In the genomic region with DNA sequence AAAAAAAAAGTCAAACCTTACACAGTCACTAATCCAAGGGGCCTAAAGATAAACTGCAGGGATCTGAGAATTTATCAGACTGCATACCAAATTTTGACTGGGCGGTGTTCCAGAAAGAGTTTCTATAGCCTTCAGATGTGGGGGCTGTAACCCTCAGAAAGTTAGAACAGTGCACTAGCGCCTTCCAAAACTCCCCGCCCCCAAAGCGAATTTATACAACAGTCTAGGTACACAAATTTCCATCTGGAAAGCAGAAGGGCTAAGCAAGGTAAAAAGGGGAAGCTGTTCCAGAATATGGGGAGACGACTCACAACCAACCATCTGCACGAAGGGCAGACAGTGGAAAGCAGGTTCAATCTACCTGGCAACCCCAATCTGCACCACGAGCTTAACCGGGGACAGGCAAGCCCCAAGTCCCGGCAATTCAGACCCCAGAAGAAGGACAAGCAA, we compare ENCODE assay signal across 9 cellular contexts. TPM values are rescaled to one million over a fixed set of nuclear protein-coding genes. Genes with fewer than 3 reads are reported as not detected.
A peak's percentile ranks its signal among the peaks of the same experiment; 100 is the strongest.
DNase-seq lines count a peak whose midpoint lies in the region; ATAC-seq and TF ChIP-seq lines count a peak whose summit lies in the region.
"Had no signal": no experiment of that assay in that cellular context is flagged by ENCODE, and none has a peak within 500 bp of the region (broad histone marks: within the 10 kb centered on the region; RNA-seq: fewer than 3 reads in every experiment).

No MANE protein-coding gene starts in this region.

- H3K4me3 Mint-ChIP-seq in neural crest cell, result peak overlapping the region; percentile 87

- peak overlapping the region; percentile 84 for H3K4me3 ChIP-seq in epithelial cell of esophagus (ENCODE audit: low read length)

- in situ Hi-C loops in GM13976 (cut with MboI; ENCODE audit: low sequenced_read_pairs, unreplicated experiment), result no loop called here

- no peak overlapping the region for H3K27ac Mint-ChIP-seq in neural crest cell (ENCODE audit: unreplicated experiment)

- DNase-seq in GM13976 (ENCODE audit: low spot score) (peak; percentile 62), SW480 (ENCODE audit: low spot score) (peak; percentile 44), epithelial cell of esophagus (ENCODE audit: low read depth) (no peak), neural crest cell (ENCODE audit: low read depth, low spot score) (no peak), RKO (ENCODE audit: low spot score) (no peak)

- peaks cover 18% of the 10 kb centered on the region for H3K27me3 Mint-ChIP-seq in neural crest cell (ENCODE audit: low read depth)

- H3K9me3 Mint-ChIP-seq in neural crest cell, result no peaks in the 10 kb centered on the region

- H3K36me3 Mint-ChIP-seq in neural crest cell (ENCODE audit: low read depth), result no peaks in the 10 kb centered on the region

- peaks cover 18% of the 10 kb centered on the region for H3K4me1 Mint-ChIP-seq in neural crest cell

- peak; percentile 23 for ATAC-seq in HG03045 (IDR thresholded peaks at IDR 0.05; ENCODE audit: unreplicated experiment)
- ATAC-seq in HG03442 (IDR thresholded peaks at IDR 0.05; ENCODE audit: unreplicated experiment), result no peak
- ATAC-seq in HG02759 (IDR thresholded peaks at IDR 0.05; ENCODE audit: unreplicated experiment), result no peak

- TF ChIP-seq CTCF in GM13976 (IDR thresholded peaks at IDR 0.05; ENCODE audit: borderline replicate concordance, control extremely low read depth, extremely low read depth, insufficient read depth, missing control alignments) (no peak), epithelial cell of esophagus (IDR thresholded peaks at IDR 0.05; ENCODE audit: insufficient read depth, low read depth, low read length, missing control alignments) (no peak), neural crest cell (conservative IDR thresholded peaks at IDR 0.05) (no peak)

RNA-seq across cellular contexts. Expression of a gene that starts 0.8 kb away (rescaled TPM):
- 5.9 and 6.7 TPM in 2 replicates for total RNA-seq in neural crest cell

RNA-seq across cellular contexts. Expression of a gene that starts 58.6 kb away (rescaled TPM):
- not detected in 2 replicates for total RNA-seq in neural crest cell
- total RNA-seq: T-helper 2 cell treated with Interferon-gamma antibody and Interleukin-4, amounts not matched to agents 100 ng/mL and 5 ng/mL, for 36 hours had no signal

Comparison
In these comparisons a context has a peak if more than half of its experiments do, and no peak if none do; other contexts are left out.
1. DNase-seq: peak in GM13976 (single experiment) and SW480 (single experiment); none in epithelial cell of esophagus (single experiment), neural crest cell (single experiment) and RKO (single experiment).